Comparison of ENCODE assay signal across 10 cellular contexts in the genomic region with DNA sequence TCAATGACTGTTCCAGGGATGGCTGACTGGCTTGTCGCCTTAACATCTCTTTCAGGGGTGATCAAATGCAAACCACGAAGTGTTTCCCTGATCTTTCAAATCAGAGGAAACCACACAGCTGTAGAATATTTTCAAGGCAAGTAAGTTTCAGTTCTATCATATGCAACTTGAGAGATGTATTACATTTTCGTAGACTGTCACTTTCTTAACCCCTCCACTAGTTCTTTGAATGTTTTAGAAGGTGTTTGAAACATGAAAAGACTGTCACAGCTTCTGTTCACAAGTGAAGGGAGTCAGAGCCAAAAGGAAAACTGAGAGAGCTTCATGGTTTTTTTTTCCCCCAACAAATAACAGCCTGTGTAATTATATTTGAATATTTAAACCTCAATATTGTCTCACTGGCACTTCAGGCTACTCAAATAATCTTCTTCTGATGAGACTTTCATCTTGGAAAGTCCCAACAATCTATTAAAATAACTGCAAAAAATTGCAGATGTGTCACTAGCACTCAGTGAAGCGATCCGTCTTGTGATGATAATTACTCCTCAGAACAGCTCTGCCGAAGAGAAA. TPM values are rescaled to one million over a fixed set of nuclear protein-coding genes. Genes with fewer than 3 reads are reported as not detected.
DNase-seq lines count a peak whose midpoint lies in the region; ATAC-seq and TF ChIP-seq lines count a peak whose summit lies in the region.
"Had no signal": no experiment of that assay in that cellular context is flagged by ENCODE, and none has a peak within 500 bp of the region (broad histone marks: within the 10 kb centered on the region; RNA-seq: fewer than 3 reads in every experiment).

No MANE protein-coding gene starts in this region.

- no peak for TF ChIP-seq CTCF in GM23338 (conservative IDR thresholded peaks at IDR 0.05; ENCODE audit: low read depth in 2 of 2)
- TF ChIP-seq CTCF in vagina (IDR thresholded peaks at IDR 0.05) = no peak
- TF ChIP-seq CTCF in PC-9 (conservative IDR thresholded peaks at IDR 0.05) = no peak
- TF ChIP-seq CTCF in mesothelial cell of epicardium (IDR thresholded peaks at IDR 0.05; ENCODE audit: unreplicated experiment) = no peak

- H2AFZ ChIP-seq in GM23338 = peak overlapping the region; percentile 70
- H2AFZ ChIP-seq in PC-9 = no peak overlapping the region

- POLR2A ChIA-PET in PC-9 (lab: Charles Lee; ENCODE audit: unreplicated experiment) = no interaction called here

- intact Hi-C loops in activated naive CD4-positive, alpha-beta T cell treated with anti-CD3 and anti-CD28 coated beads for 36 hours (cut with micrococcal nuclease) = no loop called here
- intact Hi-C loops in vagina (cut with DNase I) (no loop called here), PC-9 (cut with micrococcal nuclease; ENCODE audit: unreplicated experiment) (no loop called here)

- H3F3A ChIP-seq in GM23338 (replicated peaks; ENCODE audit: low read depth) (no peaks in the 10 kb centered on the region), PC-9 (ENCODE audit: insufficient read depth, low read depth) (no peaks in the 10 kb centered on the region)

- no peak overlapping the region for H3K4me3 Mint-ChIP-seq in activated naive CD4-positive, alpha-beta T cell treated with anti-CD3 and anti-CD28 coated beads for 36 hours
- no peak overlapping the region for H3K4me3 Mint-ChIP-seq in GM23338
- no peak overlapping the region for H3K4me3 Mint-ChIP-seq in mesothelial cell of epicardium
- H3K4me3 Mint-ChIP-seq: T-cell had no signal

- no peak for TF ChIP-seq POLR2A in vagina (IDR thresholded peaks at IDR 0.05)

- H3K4me1 Mint-ChIP-seq in activated naive CD4-positive, alpha-beta T cell treated with anti-CD3 and anti-CD28 coated beads for 36 hours (ENCODE audit: low read depth) = peaks cover 18% of the 10 kb centered on the region
- H3K4me1 Mint-ChIP-seq in GM23338 (peaks cover 13% of the 10 kb centered on the region), mesothelial cell of epicardium (no peaks in the 10 kb centered on the region)

- no peaks in the 10 kb centered on the region for H3K36me3 Mint-ChIP-seq in activated naive CD4-positive, alpha-beta T cell treated with anti-CD3 and anti-CD28 coated beads, Interleukin-2, amount 50 U/mL, for 72 hours
- H3K36me3 Mint-ChIP-seq in activated naive CD4-positive, alpha-beta T cell treated with anti-CD3 and anti-CD28 coated beads for 36 hours (ENCODE audit: low read depth) = no peaks in the 10 kb centered on the region
- H3K36me3 Mint-ChIP-seq in GM23338 (ENCODE audit: low read depth) (no peaks in the 10 kb centered on the region), mesothelial cell of epicardium (no peaks in the 10 kb centered on the region)
- H3K36me3 Mint-ChIP-seq: T-cell had no signal

- peaks cover 3% of the 10 kb centered on the region for H3K27me3 Mint-ChIP-seq in activated naive CD4-positive, alpha-beta T cell treated with anti-CD3 and anti-CD28 coated beads for 36 hours (ENCODE audit: low read depth)
- H3K27me3 Mint-ChIP-seq in GM23338 (ENCODE audit: insufficient read depth, low read depth, poor library complexity) (peaks cover 3% of the 10 kb centered on the region), mesothelial cell of epicardium (ENCODE audit: low read depth) (peaks cover 62% of the 10 kb centered on the region)

- H3K4me2 ChIP-seq in GM23338 (peak overlapping the region; percentile 12), PC-9 (no peak overlapping the region)

- H3K27me3 ChIP-seq in GM23338 (ENCODE audit: insufficient read depth) (no peaks in the 10 kb centered on the region), vagina (no peaks in the 10 kb centered on the region), PC-9 (ENCODE audit: insufficient read depth, low read depth) (peaks cover 13% of the 10 kb centered on the region)

- CTCF ChIA-PET in activated naive CD4-positive, alpha-beta T cell treated with anti-CD3 and anti-CD28 coated beads for 36 hours (lab: Charles Lee) = interaction anchor here (0.8 to 1.8 kb wide), 4 partner anchors 16 to 73 kb away, joined by 3 to 6 read pairs (median 3); no protein-coding TSS in a partner anchor
- CTCF ChIA-PET in PC-9 (lab: Charles Lee) = no interaction called here

- H3K9me3 Mint-ChIP-seq in activated naive CD4-positive, alpha-beta T cell treated with anti-CD3 and anti-CD28 coated beads, Interleukin-2, amount 50 U/mL, for 72 hours = peaks cover 0 to 4% of the 10 kb centered on the region in 2 donors
- no peaks in the 10 kb centered on the region for H3K9me3 Mint-ChIP-seq in activated naive CD4-positive, alpha-beta T cell treated with anti-CD3 and anti-CD28 coated beads for 36 hours
- H3K9me3 Mint-ChIP-seq in GM23338 (no peaks in the 10 kb centered on the region), mesothelial cell of epicardium (no peaks in the 10 kb centered on the region)
- H3K9me3 Mint-ChIP-seq: T-cell had no signal

- H3K4me3 ChIP-seq in GM23338 = no peak overlapping the region
- no peak overlapping the region for H3K4me3 ChIP-seq in vagina
- no peak overlapping the region for H3K4me3 ChIP-seq in PC-9

- peak; percentile 14 to 72 for ATAC-seq in activated naive CD4-positive, alpha-beta T cell treated with anti-CD3 and anti-CD28 coated beads, Interleukin-2, amount 50 U/mL, for 72 hours
- no peak for ATAC-seq in GM23338
- ATAC-seq in HG03571 (IDR thresholded peaks at IDR 0.05; ENCODE audit: unreplicated experiment) = peak; percentile 44

- BruUV-seq in PC-9 (replicated peaks; lab: Mats Ljungman, UMichigan) = no TSS peak

- H3K79me2 ChIP-seq in GM23338 (replicated peaks; ENCODE audit: insufficient read depth) (no peaks in the 10 kb centered on the region), PC-9 (ENCODE audit: low read depth) (no peaks in the 10 kb centered on the region)

- no peaks in the 10 kb centered on the region for H3K36me3 ChIP-seq in GM23338 (ENCODE audit: insufficient read depth)
- no peaks in the 10 kb centered on the region for H3K36me3 ChIP-seq in vagina
- no peaks in the 10 kb centered on the region for H3K36me3 ChIP-seq in PC-9 (ENCODE audit: low read depth)

- no peaks in the 10 kb centered on the region; the same call in 1 of the 2 replicates for H3K9me2 ChIP-seq in GM23338 (ENCODE audit: insufficient read depth)
- H3K9me2 ChIP-seq in PC-9 (ENCODE audit: insufficient read depth) = no peaks in the 10 kb centered on the region

- DNase-seq in activated naive CD4-positive, alpha-beta T cell treated with anti-CD3 and anti-CD28 coated beads, Interleukin-2, amount 50 U/mL, for 72 hours (ENCODE audit: low spot score in 2 of 2) = no peak
- no peak for DNase-seq in activated naive CD4-positive, alpha-beta T cell treated with anti-CD3 and anti-CD28 coated beads for 36 hours
- DNase-seq in GM23338 (ENCODE audit: low spot score) (no peak), vagina (ENCODE audit: extremely low spot score in 2 of 2) (no peak), PC-9 (no peak), GF-D8 (lab: John Stamatoyannopoulos, UW) (no peak), mesothelial cell of epicardium (ENCODE audit: low spot score in 2 of 2, unreplicated experiment in 2 of 2) (no peak)
- DNase-seq: NCI-H82, T-cell had no signal

- no peak overlapping the region for H3K27ac Mint-ChIP-seq in activated naive CD4-positive, alpha-beta T cell treated with anti-CD3 and anti-CD28 coated beads, Interleukin-2, amount 50 U/mL, for 72 hours
- no peak overlapping the region for H3K27ac Mint-ChIP-seq in activated naive CD4-positive, alpha-beta T cell treated with anti-CD3 and anti-CD28 coated beads for 36 hours
- H3K27ac Mint-ChIP-seq in GM23338 (no peak overlapping the region), mesothelial cell of epicardium (no peak overlapping the region)
- H3K27ac Mint-ChIP-seq: T-cell had no signal

- H3K4me1 ChIP-seq in GM23338 (ENCODE audit: insufficient read depth) = peaks cover 32% of the 10 kb centered on the region
- H3K4me1 ChIP-seq in vagina = no peaks in the 10 kb centered on the region
- H3K4me1 ChIP-seq in PC-9 (replicated peaks; ENCODE audit: insufficient read depth) = no peaks in the 10 kb centered on the region

- H4K20me1 ChIP-seq in GM23338 (replicated peaks; ENCODE audit: insufficient read depth) (no peaks in the 10 kb centered on the region), PC-9 (ENCODE audit: insufficient read depth) (no peaks in the 10 kb centered on the region)

- H3K27ac ChIP-seq in GM23338 (ENCODE audit: low read depth) (no peak overlapping the region), vagina (peak overlapping the region; percentile 1), PC-9 (no peak overlapping the region)

- H3K9me3 ChIP-seq in vagina (no peaks in the 10 kb centered on the region), PC-9 (ENCODE audit: insufficient read depth, low read depth) (no peaks in the 10 kb centered on the region)

TF ChIP-seq in GM23338, 12 proteins besides CTCF, POLR2A, EP300 and RAD21 (continues in another document):
- no peak for TF ChIP-seq ZNF331 (CRISPR knock-in tag; IDR thresholded peaks at IDR 0.05; ENCODE audit: low read depth)
- TF ChIP-seq JUNB (IDR thresholded peaks at IDR 0.05; ENCODE audit: unreplicated experiment) = no peak
- TF ChIP-seq, protein P1, sequence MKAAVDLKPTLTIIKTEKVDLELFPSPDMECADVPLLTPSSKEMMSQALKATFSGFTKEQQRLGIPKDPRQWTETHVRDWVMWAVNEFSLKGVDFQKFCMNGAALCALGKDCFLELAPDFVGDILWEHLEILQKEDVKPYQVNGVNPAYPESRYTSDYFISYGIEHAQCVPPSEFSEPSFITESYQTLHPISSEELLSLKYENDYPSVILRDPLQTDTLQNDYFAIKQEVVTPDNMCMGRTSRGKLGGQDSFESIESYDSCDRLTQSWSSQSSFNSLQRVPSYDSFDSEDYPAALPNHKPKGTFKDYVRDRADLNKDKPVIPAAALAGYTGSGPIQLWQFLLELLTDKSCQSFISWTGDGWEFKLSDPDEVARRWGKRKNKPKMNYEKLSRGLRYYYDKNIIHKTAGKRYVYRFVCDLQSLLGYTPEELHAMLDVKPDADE (IDR thresholded peaks at IDR 0.05) = no peak
- TF ChIP-seq ZNF114 (CRISPR knock-in tag; IDR thresholded peaks at IDR 0.05) = no peak
- no peak for TF ChIP-seq POLR2AphosphoS5 (IDR thresholded peaks at IDR 0.05; ENCODE audit: low read depth)

RNA-seq across cellular contexts. Expression of a gene that starts 25.9 kb away (rescaled TPM):
- total RNA-seq in activated naive CD4-positive, alpha-beta T cell treated with anti-CD3 and anti-CD28 coated beads, Interleukin-2, amount 50 U/mL, for 72 hours = 10 to 100 TPM; 25.4 to 35.0 TPM
- total RNA-seq in activated naive CD4-positive, alpha-beta T cell treated with anti-CD3 and anti-CD28 coated beads for 36 hours = 10 to 100 TPM; 23.7 to 26.1 TPM
- 18.1 and 21.7 TPM in 2 replicates for total RNA-seq in GM23338 (2014; rRNA removed; shearing (Covaris generic))
- polyA plus RNA-seq in GM23338 (2016; fragmentation: Nextera tagmentation; extraction: Ambion mirVana) = 9.9 and 10.5 TPM in 2 replicates
- 72.4 TPM for total RNA-seq in vagina
- total RNA-seq in PC-9 (2021) = 28.5 and 29.5 TPM in 2 replicates
- total RNA-seq in mesothelial cell of epicardium = 41.7 to 44.6 TPM (median 42.4 TPM) in 3 replicates
